In the genomic region with DNA sequence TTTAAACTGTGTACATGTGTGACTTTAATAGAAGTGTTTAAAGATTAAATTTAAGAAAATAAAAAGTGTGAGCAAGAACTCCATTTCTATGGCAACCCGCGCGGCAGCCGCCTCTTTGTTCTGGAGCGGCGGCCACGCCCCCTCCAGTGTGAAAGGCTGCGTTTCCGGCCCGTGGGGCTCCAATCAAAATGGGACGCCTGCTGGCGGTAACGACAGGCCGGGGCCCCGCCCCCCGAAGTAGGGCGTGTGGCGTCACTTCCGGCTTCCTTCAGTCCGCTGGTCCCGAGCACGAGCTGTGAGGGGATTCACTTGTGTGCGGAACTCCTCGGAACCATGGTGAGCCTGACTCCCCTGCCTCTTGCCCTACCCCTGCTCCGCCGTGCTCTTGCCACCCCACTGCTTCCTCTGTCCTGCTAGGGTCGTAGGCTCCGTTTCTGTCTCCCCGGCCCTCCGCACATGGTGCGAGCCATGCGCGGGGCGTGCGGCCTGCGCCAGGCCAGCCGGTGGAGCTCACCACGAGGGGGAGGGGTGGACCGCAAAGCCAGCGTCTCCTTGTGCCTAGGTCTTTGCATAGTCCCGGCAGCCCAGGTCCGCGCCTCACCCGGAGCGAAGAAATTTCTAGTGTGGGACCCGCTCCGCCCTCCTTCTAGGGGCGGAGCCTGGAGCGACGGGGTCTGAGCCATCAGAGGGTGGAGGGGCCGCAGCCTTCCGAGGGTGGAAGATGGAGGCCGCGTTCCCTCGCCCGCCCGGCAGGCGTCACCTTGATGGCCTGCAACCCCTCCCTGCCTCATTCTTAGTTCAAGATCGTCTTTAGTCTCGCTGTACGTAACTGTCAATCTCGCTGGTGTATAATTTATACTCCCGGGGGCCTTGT, we compare ENCODE assay signal across 8 cellular contexts. TPM values are rescaled to one million over a fixed set of nuclear protein-coding genes. Genes with fewer than 3 reads are reported as not detected.
DNase-seq lines count a peak whose midpoint lies in the region; ATAC-seq and TF ChIP-seq lines count a peak whose summit lies in the region.

A gene (plus strand): TSS at position 271 of the 874 bp plus-strand sequence. CDS start 63 bp downstream, at position 334.

- POLR2A ChIA-PET in activated CD4-positive, alpha-beta T cell treated with anti-CD3 and anti-CD28 coated beads, Interleukin-2, amount 10 ng/mL, durations not matched to agents 7 days and 5 days (lab: Charles Lee), result interaction anchor here (0.6 kb wide), 1 partner anchor 228 kb away, joined by 3 read pairs; no protein-coding TSS in a partner anchor

- DNase-seq in CD14-positive monocyte (ENCODE audit: low spot score) (peak; percentile 94), NCI-H69 (lab: John Stamatoyannopoulos, UW) (peak; percentile 95), cortex of kidney (lab: John Stamatoyannopoulos, UW) (peak; percentile 41), left kidney (ENCODE audit: low read depth, low spot score) (peak; percentile 99)
- DNase-seq in activated CD4-positive, alpha-beta T cell treated with anti-CD3 and anti-CD28 coated beads, Interleukin-2, amount 10 ng/mL, durations not matched to agents 7 days and 5 days, result peak; percentile 97
- DNase-seq in stimulated activated CD4-positive, alpha-beta T cell treated with anti-CD3 and anti-CD28 coated beads, Interleukin-2, amount 100 ng/mL, for 24 hours, result peak; percentile 97

- H3K9me3 Mint-ChIP-seq in CD14-positive monocyte, result no peaks in the 10 kb centered on the region
- no peaks in the 10 kb centered on the region for H3K9me3 Mint-ChIP-seq in activated CD4-positive, alpha-beta T cell treated with anti-CD3 and anti-CD28 coated beads, Interleukin-2, amount 10 ng/mL, durations not matched to agents 7 days and 5 days

- CTCF ChIA-PET in activated CD4-positive, alpha-beta T cell treated with anti-CD3 and anti-CD28 coated beads, Interleukin-2, amount 10 ng/mL, durations not matched to agents 7 days and 5 days (lab: Charles Lee), result no interaction called here

- peak within 1 kb of the TSS; percentile 91 to 98 (median 96) for H3K27ac Mint-ChIP-seq in CD14-positive monocyte
- H3K27ac Mint-ChIP-seq in activated CD4-positive, alpha-beta T cell treated with anti-CD3 and anti-CD28 coated beads, Interleukin-2, amount 10 ng/mL, durations not matched to agents 7 days and 5 days, result peak within 1 kb of the TSS; percentile 96

- intact Hi-C loops in CD14-positive monocyte (cut with micrococcal nuclease), result no loop called here

- peak; percentile 91 for ATAC-seq in GM19351 (IDR thresholded peaks at IDR 0.05; ENCODE audit: unreplicated experiment)
- peak; percentile 95 for ATAC-seq in HG03521 (IDR thresholded peaks at IDR 0.05; ENCODE audit: unreplicated experiment)

- H3K4me1 Mint-ChIP-seq in CD14-positive monocyte, result peaks cover 7% of the 10 kb centered on the region
- peaks cover 17% of the 10 kb centered on the region for H3K4me1 Mint-ChIP-seq in activated CD4-positive, alpha-beta T cell treated with anti-CD3 and anti-CD28 coated beads, Interleukin-2, amount 10 ng/mL, durations not matched to agents 7 days and 5 days

- peak within 1 kb of the TSS; percentile 93 to 96 for H3K4me3 Mint-ChIP-seq in CD14-positive monocyte
- peak within 1 kb of the TSS; percentile 87 for H3K4me3 Mint-ChIP-seq in activated CD4-positive, alpha-beta T cell treated with anti-CD3 and anti-CD28 coated beads, Interleukin-2, amount 10 ng/mL, durations not matched to agents 7 days and 5 days

- peak; percentile 38 for TF ChIP-seq CTCF in CD14-positive monocyte (IDR thresholded peaks at IDR 0.05)

- peaks cover 24 to 28% of the 10 kb centered on the region in 2 donors for H3K36me3 Mint-ChIP-seq in CD14-positive monocyte
- peaks cover 29% of the 10 kb centered on the region for H3K36me3 Mint-ChIP-seq in activated CD4-positive, alpha-beta T cell treated with anti-CD3 and anti-CD28 coated beads, Interleukin-2, amount 10 ng/mL, durations not matched to agents 7 days and 5 days (ENCODE audit: low read depth)

- H3K27me3 Mint-ChIP-seq in CD14-positive monocyte (ENCODE audit: low read depth in 3 of 3), result no peaks in the 10 kb centered on the region
- H3K27me3 Mint-ChIP-seq in activated CD4-positive, alpha-beta T cell treated with anti-CD3 and anti-CD28 coated beads, Interleukin-2, amount 10 ng/mL, durations not matched to agents 7 days and 5 days, result no peaks in the 10 kb centered on the region

RNA-seq across cellular contexts. Expression of the gene that starts here (rescaled TPM):
- polyA plus RNA-seq in CD14-positive monocyte, result 10 to 100 TPM; 63.3 to 87.4 TPM
- total RNA-seq in activated CD4-positive, alpha-beta T cell treated with anti-CD3 and anti-CD28 coated beads, Interleukin-2, amount 10 ng/mL, durations not matched to agents 7 days and 5 days, result 100 to 1,000 TPM; 152 to 158 TPM

Comparison
In these comparisons a context has a peak if more than half of its experiments do, and no peak if none do; other contexts are left out.
1. Peak in every context shown above with its lines: DNase-seq and ATAC-seq.
2. DNase-seq: peak in every context shown above with its lines; median percentile 99 in left kidney; 97 in activated CD4-positive, alpha-beta T cell treated with anti-CD3 and anti-CD28 coated beads, Interleukin-2, amount 10 ng/mL, durations not matched to agents 7 days and 5 days; 97 in stimulated activated CD4-positive, alpha-beta T cell treated with anti-CD3 and anti-CD28 coated beads, Interleukin-2, amount 100 ng/mL, for 24 hours; 95 in NCI-H69; 94 in CD14-positive monocyte; 41 in cortex of kidney.